8 cellular contexts compared by ENCODE assay signal in the genomic region with DNA sequence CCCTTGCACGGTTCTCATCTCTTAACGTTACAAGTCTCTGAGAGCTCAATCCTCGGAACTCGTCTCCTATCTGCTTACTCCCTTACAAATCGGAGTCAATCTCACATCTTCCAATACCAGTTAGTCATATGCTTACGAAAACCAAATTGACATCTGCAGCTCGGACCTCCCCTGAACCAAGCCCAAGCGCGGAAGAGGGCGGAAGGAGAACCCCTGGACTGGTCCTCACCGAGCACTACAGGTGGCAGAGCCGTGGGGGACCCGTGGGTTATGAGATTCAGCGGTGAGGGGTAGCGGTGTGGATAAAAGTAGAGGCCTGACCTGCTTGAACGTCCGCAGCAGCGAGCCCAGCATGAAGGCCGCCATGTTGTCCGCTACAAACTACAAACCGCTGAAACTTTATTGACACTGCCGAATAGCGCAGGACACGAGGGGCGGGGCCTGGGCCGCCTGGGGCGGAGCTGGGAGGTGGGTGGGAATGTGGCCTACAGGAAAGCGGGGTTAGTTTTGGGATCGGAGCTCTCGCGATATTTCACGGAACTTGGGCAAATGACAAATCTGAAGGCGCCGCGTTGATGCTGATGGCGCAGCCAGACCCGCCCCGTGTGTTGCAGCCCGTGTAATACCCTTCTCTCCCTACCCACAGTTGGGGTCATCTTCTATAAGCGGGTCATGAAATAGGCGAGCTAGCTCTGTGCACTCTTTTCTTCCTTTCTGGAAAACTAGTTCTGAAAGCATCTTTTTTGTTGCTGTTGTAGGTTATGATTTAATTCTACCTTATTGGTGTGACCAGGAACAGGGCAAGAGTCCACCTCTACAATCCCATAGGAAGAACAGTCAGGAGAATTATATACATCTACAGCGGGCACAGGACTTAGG. TPM values are rescaled to one million over a fixed set of nuclear protein-coding genes. Genes with fewer than 3 reads are reported as not detected.
DNase-seq lines count a peak whose midpoint lies in the region; ATAC-seq, FAIRE-seq and TF ChIP-seq lines count a peak whose summit lies in the region.

TSS of gene MRPS14 (minus strand) at position 383 of the 879 bp plus-strand sequence. CDS start at position 366, 17 bp downstream.

- H3K27me3 ChIP-seq in right atrium auricular region (no peaks in the 10 kb centered on the region), psoas muscle (ENCODE audit: insufficient read depth in 3 of 3, low read length in 2 of 3) (no peaks in the 10 kb centered on the region)

- peak; percentile 98 to 99 for DNase-seq in NCI-H187 (lab: John Stamatoyannopoulos, UW)
- DNase-seq in T-helper 2 cell = peak; percentile 95 to 99 (median 97)
- DNase-seq in right atrium auricular region (ENCODE audit: low spot score) = peak; percentile 98
- DNase-seq in psoas muscle = peak; percentile 98
- peak; percentile 96 for DNase-seq in urothelium cell line (ENCODE audit: low spot score)

- peaks cover 3% of the 10 kb centered on the region for H3K36me3 ChIP-seq in right atrium auricular region
- peaks cover 0 to 22% of the 10 kb centered on the region in 2 donors for H3K36me3 ChIP-seq in psoas muscle (ENCODE audit: insufficient read depth in 1 of 2, low read depth in 1 of 2)

- H3K4me1 ChIP-seq in right atrium auricular region (peaks cover 0 to 14% of the 10 kb centered on the region in 2 donors), psoas muscle (peaks cover 11% of the 10 kb centered on the region)

- H3K9me3 ChIP-seq in right atrium auricular region = no peaks in the 10 kb centered on the region
- no peaks in the 10 kb centered on the region for H3K9me3 ChIP-seq in psoas muscle

- 2 to 3% (median 3%) methylated on average over 42 of the region's 42 CpGs for WGBS in psoas muscle, 3 donors

- intact Hi-C loops in psoas muscle (cut with DNase I) = loop anchor here (2.0 to 10.0 kb wide), 3 partner anchors 18 to 1192 kb away; partner anchors contain the start of gene KIAA0040 (in 1 of the 2)

- H3K4me3 ChIP-seq in right atrium auricular region = peak within 1 kb of the TSS; percentile 84 to 86
- peak within 1 kb of the TSS; percentile 98 for H3K4me3 ChIP-seq in psoas muscle

- ATAC-seq in GM18498 (IDR thresholded peaks at IDR 0.05; ENCODE audit: unreplicated experiment) (peak; percentile 94), HG02938 (IDR thresholded peaks at IDR 0.05; ENCODE audit: unreplicated experiment) (peak; percentile 86), psoas muscle (peak; percentile 99 to 100 (median 100))

- TF ChIP-seq CTCF in right atrium auricular region (IDR thresholded peaks at IDR 0.05) (peak in 1 of 2 donors; percentile 19), psoas muscle (IDR thresholded peaks at IDR 0.05) (no peak)

- H3K27ac ChIP-seq in angular gyrus (ENCODE audit: low read depth, low read length) = peak within 1 kb of the TSS; percentile 86
- peak within 1 kb of the TSS; percentile 77 to 87 for H3K27ac ChIP-seq in right atrium auricular region
- peak within 1 kb of the TSS; percentile 93 for H3K27ac ChIP-seq in psoas muscle

- FAIRE-seq in urothelium cell line (lab: Jason Lieb, UNC) = peak; percentile 69

RNA-seq across cellular contexts. Expression of gene MRPS14, which starts in this region (rescaled TPM):
- total RNA-seq in right atrium auricular region (10 to 100 TPM; 14.8 to 16.7 TPM), psoas muscle (10 to 100 TPM; 21.6 to 27.4 (median 24.3) TPM)
- 10 to 100 TPM; 21.8 to 40.7 (median 29.6) TPM for polyA plus RNA-seq in psoas muscle

Comparison
In these comparisons a context has a peak if more than half of its experiments do, and no peak if none do; other contexts are left out.
1. Peak in every context shown above with its lines: DNase-seq, ATAC-seq, H3K4me3 ChIP-seq and H3K27ac ChIP-seq.